8 cellular contexts compared by ENCODE assay signal in the genomic region with DNA sequence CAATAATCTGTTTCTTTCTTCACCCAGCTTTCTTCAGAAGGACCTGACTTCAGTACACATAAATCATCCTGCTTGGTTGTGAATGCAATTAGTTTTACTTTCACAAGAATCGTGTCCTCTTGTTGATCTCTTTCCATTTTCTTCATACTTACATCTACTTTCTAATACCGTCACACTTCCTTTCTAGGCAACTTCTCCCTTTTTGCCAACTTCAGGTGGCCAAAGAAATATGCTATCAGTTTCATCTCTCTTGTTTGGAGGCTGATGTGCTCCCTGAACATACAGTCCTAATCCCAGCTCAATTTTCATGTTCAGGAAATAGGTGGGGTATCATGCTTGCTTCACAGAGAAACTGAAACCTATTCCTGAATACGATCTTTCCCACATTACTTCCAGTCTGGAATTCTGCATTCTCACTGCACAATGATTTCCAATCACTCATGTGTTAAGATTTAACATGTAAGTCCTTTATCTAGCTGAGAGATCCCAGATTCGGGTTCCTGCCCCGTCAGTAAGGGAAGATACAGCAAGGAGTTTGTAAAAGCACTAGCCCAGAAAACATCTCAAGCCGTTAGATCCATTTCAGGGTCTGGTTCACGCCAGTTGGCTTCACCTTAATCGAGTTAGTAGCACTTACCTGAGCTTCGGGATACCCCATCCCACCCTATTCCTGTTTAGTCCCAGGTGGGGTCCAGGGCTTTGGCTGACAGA. TPM values are rescaled to one million over a fixed set of nuclear protein-coding genes. Genes with fewer than 3 reads are reported as not detected.
DNase-seq lines count a peak whose midpoint lies in the region; ATAC-seq and TF ChIP-seq lines count a peak whose summit lies in the region.

No MANE protein-coding gene starts in this region.

- H3K9me3 Mint-ChIP-seq in CD4-positive, CD25-positive, alpha-beta regulatory T cell: no peaks in the 10 kb centered on the region
- H3K9me3 Mint-ChIP-seq in activated naive CD8-positive, alpha-beta T cell treated with anti-CD3 and anti-CD28 coated beads, Interleukin-2, amount 50 U/mL, for 24 hours: no peaks in the 10 kb centered on the region

- peak overlapping the region; percentile 77 to 87 (median 87) for H3K4me3 Mint-ChIP-seq in CD4-positive, CD25-positive, alpha-beta regulatory T cell
- H3K4me3 Mint-ChIP-seq in activated naive CD8-positive, alpha-beta T cell treated with anti-CD3 and anti-CD28 coated beads, Interleukin-2, amount 50 U/mL, for 24 hours: peak overlapping the region; percentile 89

- no peak for ATAC-seq in CD4-positive, CD25-positive, alpha-beta regulatory T cell (ENCODE audit: low read depth in 2 of 2)
- no peak for ATAC-seq in IMR-90 (ENCODE audit: low read depth)
- ATAC-seq in activated naive CD8-positive, alpha-beta T cell treated with anti-CD3 and anti-CD28 coated beads, Interleukin-2, amount 50 U/mL, for 24 hours: no peak

- peak overlapping the region in 1 of 2 experiments; percentile 35; a peak in 1 of 4 replicates for H4K8ac ChIP-seq in IMR-90 (ENCODE audit: low read depth in 2 of 2, low read length in 2 of 2)

- H3K23ac ChIP-seq in IMR-90 (ENCODE audit: low read depth, low read length): peak overlapping the region; percentile 91

- no peak overlapping the region for H2BK120ac ChIP-seq in IMR-90 (ENCODE audit: low read depth, low read length)

- no peak overlapping the region for H2BK20ac ChIP-seq in IMR-90 (ENCODE audit: low read depth, low read length)

- H3K56ac ChIP-seq in IMR-90 (ENCODE audit: extremely low read depth, insufficient read depth, low read length): peak overlapping the region; percentile 79

- no peak for TF ChIP-seq POLR2A in IMR-90 (IDR thresholded peaks at IDR 0.05; ENCODE audit: low read depth, low read length)

- no peaks in the 10 kb centered on the region for H3K9me3 ChIP-seq in CD4-positive, CD25-positive, alpha-beta regulatory T cell (ENCODE audit: control insufficient read depth in 2 of 2, low read length in 2 of 2)
- H3K9me3 ChIP-seq in IMR-90 (ENCODE audit: control insufficient read depth, insufficient read depth, low read length): no peaks in the 10 kb centered on the region

- peaks cover 12 to 53% (median 40%) of the 10 kb centered on the region in 4 donors for H3K4me1 Mint-ChIP-seq in CD4-positive, CD25-positive, alpha-beta regulatory T cell
- peaks cover 62% of the 10 kb centered on the region for H3K4me1 Mint-ChIP-seq in activated naive CD8-positive, alpha-beta T cell treated with anti-CD3 and anti-CD28 coated beads, Interleukin-2, amount 50 U/mL, for 24 hours

- peak overlapping the region; percentile 95 for H2AK9ac ChIP-seq in IMR-90 (replicated peaks; ENCODE audit: low read depth, low read length, poor library complexity)

- in situ Hi-C loops in IMR-90 (cut with MboI; ENCODE audit: low sequenced_read_pairs): no loop called here

- no TSS peak for BruUV-seq in IMR-90 (replicated peaks; lab: Mats Ljungman, UMichigan)

- H3K4me3 ChIP-seq in CD4-positive, CD25-positive, alpha-beta regulatory T cell (ENCODE audit: low read depth, low read length): peak overlapping the region; percentile 98
- peak overlapping the region; percentile 74 for H3K4me3 ChIP-seq in IMR-90 (ENCODE audit: insufficient read depth, low read depth, low read length)

- peak overlapping the region; percentile 3 for H2BK5ac ChIP-seq in IMR-90 (ENCODE audit: low read depth, low read length, poor library complexity, severe bottlenecking)

- intact Hi-C loops in IMR-90 (cut with micrococcal nuclease): no loop called here

- peak overlapping the region; percentile 44; the same call in 1 of the 2 replicates for H2AK5ac ChIP-seq in IMR-90 (ENCODE audit: low read depth, low read length)

- POLR2A ChIA-PET in IMR-90 (lab: Charles Lee; ENCODE audit: unreplicated experiment): no interaction called here

- WGBS in IMR-90 (ENCODE audit: extremely low coverage in 2 of 2, insufficient read length in 1 of 2), 2 experiments: 100% methylated on average over 1 of the region's 9 CpGs; no CpG with 5 or more reads in 1 of the 2 experiments

- H2BK15ac ChIP-seq in IMR-90 (ENCODE audit: low read depth, low read length): no peak overlapping the region

- dilution Hi-C loops in IMR-90 (cut with HindIII; ENCODE audit: low sequenced_read_pairs, unreplicated experiment): no loop called here

- peaks cover 7% of the 10 kb centered on the region; the same call in 1 of the 2 replicates for H4K20me1 ChIP-seq in IMR-90 (ENCODE audit: insufficient read depth, low read length)

- H3K9ac ChIP-seq in IMR-90 (ENCODE audit: low read depth, low read length): peak overlapping the region; percentile 97

- H3K27ac Mint-ChIP-seq in CD4-positive, CD25-positive, alpha-beta regulatory T cell: peak overlapping the region; percentile 49 to 88 (median 67)
- H3K27ac Mint-ChIP-seq in activated naive CD8-positive, alpha-beta T cell treated with anti-CD3 and anti-CD28 coated beads, Interleukin-2, amount 50 U/mL, for 24 hours: peak overlapping the region; percentile 91

- H3K79me1 ChIP-seq in IMR-90 (ENCODE audit: low read depth in 1 of 2, low read length in 2 of 2): peaks cover 20 to 24% of the 10 kb centered on the region in 2 experiments

- no peak overlapping the region; the same call in 1 of the 2 replicates for H4K91ac ChIP-seq in IMR-90 (ENCODE audit: insufficient read depth, low read depth, low read length)

- H3K36me3 Mint-ChIP-seq in CD4-positive, CD25-positive, alpha-beta regulatory T cell: no peaks in the 10 kb centered on the region
- peaks cover 24% of the 10 kb centered on the region for H3K36me3 Mint-ChIP-seq in activated naive CD8-positive, alpha-beta T cell treated with anti-CD3 and anti-CD28 coated beads, Interleukin-2, amount 50 U/mL, for 24 hours (ENCODE audit: low read depth)

- no peaks in the 10 kb centered on the region for H3K36me3 ChIP-seq in CD4-positive, CD25-positive, alpha-beta regulatory T cell (ENCODE audit: control insufficient read depth, insufficient read depth, low read length)
- H3K36me3 ChIP-seq in IMR-90 (ENCODE audit: control insufficient read depth, insufficient read depth, low read length): no peaks in the 10 kb centered on the region

- no peaks in the 10 kb centered on the region for H3K27me3 ChIP-seq in CD4-positive, CD25-positive, alpha-beta regulatory T cell (ENCODE audit: control insufficient read depth, insufficient read depth, low read length)
- no peaks in the 10 kb centered on the region for H3K27me3 ChIP-seq in IMR-90 (ENCODE audit: control insufficient read depth, insufficient read depth, low read length)

- CTCF ChIA-PET in IMR-90 (lab: Yijun Ruan, JAX): interaction anchor here (1.5 kb wide), 1 partner anchor 183 kb away, joined by 5 read pairs; no protein-coding TSS in a partner anchor

- H3K4me2 ChIP-seq in IMR-90 (ENCODE audit: low read depth, low read length): peak overlapping the region; percentile 98

- H2AFZ ChIP-seq in IMR-90 (replicated peaks; ENCODE audit: low read length, poor library complexity): peak overlapping the region; percentile 78

- no peak for TF ChIP-seq CTCF in IMR-90 (conservative IDR thresholded peaks at IDR 0.05; ENCODE audit: low read depth, low read length)

- peak overlapping the region; percentile 37; the same call in 1 of the 2 replicates for H3K4ac ChIP-seq in IMR-90 (ENCODE audit: low read depth, low read length)

- H3K4me1 ChIP-seq in CD4-positive, CD25-positive, alpha-beta regulatory T cell (ENCODE audit: control insufficient read depth, insufficient read depth, low read length, poor library complexity, severe bottlenecking): peaks cover 48% of the 10 kb centered on the region
- H3K4me1 ChIP-seq in IMR-90 (ENCODE audit: control insufficient read depth, insufficient read depth, low read length): no peaks in the 10 kb centered on the region

- H3K9me1 ChIP-seq in IMR-90 (ENCODE audit: insufficient read depth, low read length): peaks cover 5% of the 10 kb centered on the region; the same call in 1 of the 2 replicates

- peak overlapping the region; percentile 61 for H3K14ac ChIP-seq in IMR-90 (replicated peaks; ENCODE audit: low read depth, low read length)

- no peak for TF ChIP-seq RAD21 in IMR-90 (IDR thresholded peaks at IDR 0.05; ENCODE audit: low read length)

- no peaks in the 10 kb centered on the region for H3K27me3 Mint-ChIP-seq in CD4-positive, CD25-positive, alpha-beta regulatory T cell
- H3K27me3 Mint-ChIP-seq in activated naive CD8-positive, alpha-beta T cell treated with anti-CD3 and anti-CD28 coated beads, Interleukin-2, amount 50 U/mL, for 24 hours: no peaks in the 10 kb centered on the region

- H3K27ac ChIP-seq in CD4-positive, CD25-positive, alpha-beta regulatory T cell (ENCODE audit: insufficient read depth, low read length, poor library complexity, severe bottlenecking): peak overlapping the region; percentile 72
- H3K27ac ChIP-seq in IMR-90 (ENCODE audit: insufficient read depth, low read length) (peak overlapping the region; percentile 31), substantia nigra (ENCODE audit: low read depth, low read length, poor library complexity, severe bottlenecking) (peak overlapping the region; percentile 62)

- peak overlapping the region; percentile 1; the same call in 1 of the 2 replicates for H4K5ac ChIP-seq in IMR-90 (ENCODE audit: low read depth, low read length)

- no peak overlapping the region for H3K18ac ChIP-seq in IMR-90 (ENCODE audit: low read depth, low read length)

- DNase-seq in CD4-positive, CD25-positive, alpha-beta regulatory T cell: peak in 2 of 3 donors; percentile 26 to 69
- DNase-seq in IMR-90 (peak; percentile 25), iris pigment epithelial cell (ENCODE audit: low read depth) (peak; percentile 33), substantia nigra (lab: John Stamatoyannopoulos, UW) (no peak), iPS-NIHi7 (ENCODE audit: extremely low spot score) (no peak)
- no peak for DNase-seq in activated naive CD8-positive, alpha-beta T cell treated with anti-CD3 and anti-CD28 coated beads, Interleukin-2, amount 50 U/mL, for 24 hours
- DNase-seq in stimulated activated CD4-positive, alpha-beta T cell treated with anti-CD3 and anti-CD28 coated beads, Interleukin-2, amount 100 ng/mL, for 48 hours: no peak
- no peak for DNase-seq in activated CD8-positive, alpha-beta memory T cell treated with anti-CD3 and anti-CD28 coated beads, Interleukin-2, amount 50 U/mL, for 48 hours

TF ChIP-seq in IMR-90, 13 proteins besides CTCF, POLR2A, EP300 and RAD21:
- no peak for TF ChIP-seq BHLHE40 (IDR thresholded peaks at IDR 0.05; ENCODE audit: low read depth, low read length)

RNA-seq across cellular contexts. Expression of gene SLC25A28, which starts 1.0 kb away (rescaled TPM):
- total RNA-seq in CD4-positive, CD25-positive, alpha-beta regulatory T cell: 94.7 TPM
- polyA plus RNA-seq in CD4-positive, CD25-positive, alpha-beta regulatory T cell: 10 to 100 TPM; 18.6 to 24.4 (median 21.5) TPM
- total RNA-seq in IMR-90 (2012; rRNA removed): 9.2 and 13.1 TPM in 2 replicates
- 26.3 and 29.8 TPM in 2 replicates for polyA plus RNA-seq in IMR-90 (2012; rRNA removed)
- polyA plus RNA-seq in IMR-90 (2012; cell fraction: cytosol; rRNA removed): 15.0 and 20.2 TPM in 2 replicates
- 122 and 161 TPM in 2 replicates for polyA plus RNA-seq in IMR-90 (2012; cell fraction: nucleus; rRNA removed; ENCODE audit: low replicate concordance)

RNA-seq across cellular contexts. Expression of gene ENTPD7, which starts 40.1 kb away (rescaled TPM):
- 3.2 TPM for total RNA-seq in CD4-positive, CD25-positive, alpha-beta regulatory T cell
- polyA plus RNA-seq in CD4-positive, CD25-positive, alpha-beta regulatory T cell: 1 to 10 TPM in 3 of 4 donors, under 1 TPM in 1; 0.94 to 1.5 (median 1.4) TPM
- 20.0 and 23.3 TPM in 2 replicates for total RNA-seq in IMR-90 (2012; rRNA removed)
- 6.5 and 8.0 TPM in 2 replicates for polyA plus RNA-seq in IMR-90 (2012; rRNA removed)
- polyA plus RNA-seq in IMR-90 (2012; cell fraction: cytosol; rRNA removed): 3.3 and 5.3 TPM in 2 replicates
- polyA plus RNA-seq in IMR-90 (2012; cell fraction: nucleus; rRNA removed; ENCODE audit: low replicate concordance): 2.5 and 8.4 TPM in 2 replicates

Comparison
In these comparisons a context has a peak if more than half of its experiments do, and no peak if none do; other contexts are left out.
1. DNase-seq: peak in CD4-positive, CD25-positive, alpha-beta regulatory T cell (2 of 3), IMR-90 (single experiment) and iris pigment epithelial cell (single experiment); none in activated naive CD8-positive, alpha-beta T cell treated with anti-CD3 and anti-CD28 coated beads, Interleukin-2, amount 50 U/mL, for 24 hours (single experiment), substantia nigra (0 of 49), stimulated activated CD4-positive, alpha-beta T cell treated with anti-CD3 and anti-CD28 coated beads, Interleukin-2, amount 100 ng/mL, for 48 hours (0 of 2), activated CD8-positive, alpha-beta memory T cell treated with anti-CD3 and anti-CD28 coated beads, Interleukin-2, amount 50 U/mL, for 48 hours (single experiment) and iPS-NIHi7 (single experiment).
2. Peak in every context shown above with its lines, with median percentiles within 50 percentile points of each other: H3K27ac ChIP-seq.